7 cellular contexts compared by ENCODE assay signal in the genomic region with DNA sequence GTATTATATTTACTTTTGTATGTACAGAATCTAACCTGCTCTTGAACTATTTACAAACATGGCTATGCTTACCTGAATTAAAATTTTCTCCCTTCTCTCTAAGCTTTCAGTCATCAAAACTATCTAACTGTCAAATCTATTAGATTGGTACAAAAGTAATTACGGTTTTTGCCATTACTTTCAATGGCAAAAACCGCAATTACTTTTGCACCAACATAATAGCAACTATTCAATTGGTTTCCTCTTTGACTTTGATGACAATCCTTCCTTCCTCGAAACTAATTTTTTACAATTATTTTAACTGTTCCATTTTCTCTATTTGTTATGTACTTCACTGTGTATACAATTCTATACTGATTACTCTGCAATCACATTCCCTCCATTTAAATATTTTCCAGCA.
"Had no signal": no experiment of that assay in that cellular context is flagged by ENCODE, and none has a peak within 500 bp of the region (broad histone marks: within the 10 kb centered on the region; RNA-seq: fewer than 3 reads in every experiment).

No MANE protein-coding gene starts in this region.

- ATAC-seq: HCT116 had no signal

- H3K36me3 ChIP-seq: HAP-1 had no signal

- H3K9ac ChIP-seq: GM23248 had no signal

- H3K4me3 ChIP-seq: GM23248, HAP-1 had no signal

- H2AFZ ChIP-seq: GM23248 had no signal

- H3K27ac ChIP-seq: GM23248 had no signal

- DNase-seq: GM23248, GOT3, H7, KG1 had no signal

- H3K9me3 ChIP-seq: HAP-1 had no signal

- FAIRE-seq: HTR-8/SVneo had no signal

- H3K4me1 ChIP-seq: HAP-1 had no signal
